ENCODE assay signal across 22 cellular contexts in the genomic region with DNA sequence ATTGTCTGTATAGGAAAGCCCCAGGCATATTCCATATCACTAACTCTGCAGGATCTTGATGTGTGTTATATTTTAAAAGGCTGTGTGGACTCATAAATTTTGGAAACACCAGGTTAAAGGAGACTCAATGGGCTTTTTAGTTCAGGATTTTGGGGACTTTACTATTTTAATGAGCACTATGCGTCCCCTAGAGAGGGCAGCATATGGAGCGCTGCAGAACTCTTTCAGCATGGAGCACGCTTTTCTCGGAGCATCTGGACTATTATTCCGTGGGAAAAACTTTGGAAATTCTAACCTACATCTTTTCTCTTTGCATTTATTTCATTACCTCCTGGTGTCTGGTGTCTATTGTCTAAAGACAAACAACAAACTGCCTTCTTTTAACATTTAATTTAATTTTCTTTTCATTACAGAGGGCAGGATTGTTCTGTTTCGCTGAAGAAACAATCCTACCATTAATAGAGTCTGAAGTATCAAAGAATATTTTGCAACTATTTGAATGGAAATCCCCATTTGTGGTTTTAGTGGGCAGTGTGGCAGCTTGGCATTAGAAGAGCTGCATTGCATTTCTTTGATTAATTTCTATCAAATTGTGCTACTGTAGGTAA.
"Had no signal": no experiment of that assay in that cellular context is flagged by ENCODE, and none has a peak within 500 bp of the region (broad histone marks: within the 10 kb centered on the region; RNA-seq: fewer than 3 reads in every experiment).

No MANE protein-coding gene starts in this region.

- H3K9me3 ChIP-seq: colonic mucosa, esophagus muscularis mucosa, heart right ventricle, mucosa of descending colon, right lobe of liver, stomach, suprapubic skin, tibial nerve had no signal

- H3K4me1 ChIP-seq: colonic mucosa, esophagus muscularis mucosa, heart right ventricle, right lobe of liver, stomach, suprapubic skin, tibial nerve had no signal

- H3K27ac ChIP-seq: colonic mucosa, esophagus muscularis mucosa, heart right ventricle, right lobe of liver, stomach, suprapubic skin had no signal

- ATAC-seq: heart right ventricle; left colon; mucosa of descending colon; right lobe of liver; stimulated activated effector memory CD8-positive, alpha-beta T cell treated with anti-CD3 and anti-CD28 coated beads, Interleukin-12 subunit alpha, Interleukin-12 subunit beta, amount 100 ng/mL, for 72 hours had no signal

- DNase-seq: activated CD4-positive, alpha-beta memory T cell treated with anti-CD3 and anti-CD28 coated beads for 36 hours; activated CD4-positive, alpha-beta T cell treated with anti-CD3 and anti-CD28 coated beads for 48 hours; activated CD4-positive, CD25-positive, alpha-beta regulatory T cell; activated naive CD4-positive, alpha-beta T cell treated with Interleukin-2 at 50 U/mL for 16 hours; activated naive CD8-positive, alpha-beta T cell treated with anti-CD3 and anti-CD28 coated beads for 36 hours; activated T-cell treated with anti-CD3 and anti-CD28 coated beads, Interleukin-2, amount 50 U/mL, for 48 hours; colonic mucosa; heart right ventricle; left colon; mesenchymal stem cell; mucosa of descending colon; naive B cell; occipital lobe; posterior cingulate gyrus; right lobe of liver; stimulated activated CD4-positive, alpha-beta T cell treated with anti-CD3 and anti-CD28 coated beads, Interleukin-1b, Interleukin-23, amount 100 ng/mL, for 48 hours; stomach had no signal

- H3K36me3 ChIP-seq: colonic mucosa, esophagus muscularis mucosa, heart right ventricle, right lobe of liver, stomach, suprapubic skin, tibial nerve had no signal

- H3K36me3 Mint-ChIP-seq: activated CD4-positive, alpha-beta memory T cell treated with anti-CD3 and anti-CD28 coated beads for 36 hours; activated naive CD8-positive, alpha-beta T cell treated with anti-CD3 and anti-CD28 coated beads for 36 hours; naive B cell had no signal

- H3K9me3 Mint-ChIP-seq: activated CD4-positive, alpha-beta memory T cell treated with anti-CD3 and anti-CD28 coated beads for 36 hours had no signal

- H3K4me3 ChIP-seq: colonic mucosa, esophagus muscularis mucosa, heart right ventricle, mucosa of descending colon, right lobe of liver, skin epidermis, stomach, suprapubic skin, tibial nerve had no signal

- H3K4me3 Mint-ChIP-seq: activated CD4-positive, alpha-beta memory T cell treated with anti-CD3 and anti-CD28 coated beads for 36 hours; activated naive CD8-positive, alpha-beta T cell treated with anti-CD3 and anti-CD28 coated beads for 36 hours; naive B cell; stimulated activated effector memory CD8-positive, alpha-beta T cell treated with anti-CD3 and anti-CD28 coated beads, Interleukin-12 subunit alpha, Interleukin-12 subunit beta, amount 100 ng/mL, for 72 hours had no signal

- H3K4me1 Mint-ChIP-seq: activated naive CD8-positive, alpha-beta T cell treated with anti-CD3 and anti-CD28 coated beads for 36 hours; naive B cell; stimulated activated effector memory CD8-positive, alpha-beta T cell treated with anti-CD3 and anti-CD28 coated beads, Interleukin-12 subunit alpha, Interleukin-12 subunit beta, amount 100 ng/mL, for 72 hours had no signal

- H3K27ac Mint-ChIP-seq: activated CD4-positive, alpha-beta memory T cell treated with anti-CD3 and anti-CD28 coated beads for 36 hours; activated naive CD8-positive, alpha-beta T cell treated with anti-CD3 and anti-CD28 coated beads for 36 hours; naive B cell; stimulated activated effector memory CD8-positive, alpha-beta T cell treated with anti-CD3 and anti-CD28 coated beads, Interleukin-12 subunit alpha, Interleukin-12 subunit beta, amount 100 ng/mL, for 72 hours had no signal

- H3K27me3 ChIP-seq: colonic mucosa, esophagus muscularis mucosa, heart right ventricle, right lobe of liver, stomach, suprapubic skin, tibial nerve had no signal

- H3K27me3 Mint-ChIP-seq: activated CD4-positive, alpha-beta memory T cell treated with anti-CD3 and anti-CD28 coated beads for 36 hours; activated naive CD8-positive, alpha-beta T cell treated with anti-CD3 and anti-CD28 coated beads for 36 hours; naive B cell had no signal
